ENCODE assay signal across 8 cellular contexts in genomic region chr5:124650960-124651662, GRCh38.
A peak's percentile ranks its signal among the peaks of the same experiment; 100 is the strongest.
DNase-seq lines count a peak whose midpoint lies in the region; ATAC-seq lines count a peak whose summit lies in the region.

No MANE protein-coding gene starts in this region.

- no peak for DNase-seq in activated CD4-positive, alpha-beta T cell treated with anti-CD3 and anti-CD28 coated beads, Interleukin-2, amount 10 ng/mL, durations not matched to agents 24 days and 14 days
- DNase-seq in activated CD4-positive, alpha-beta T cell treated with anti-CD3 and anti-CD28 coated beads, Interleukin-2, amount 50 U/mL, for 4 hours: no peak
- DNase-seq in cerebellum (ENCODE audit: low spot score) (peak; percentile 25), memory B cell (ENCODE audit: low spot score in 2 of 2) (no peak), NAMALWA (ENCODE audit: low spot score) (no peak), hippocampal formation (lab: John Stamatoyannopoulos, UW) (no peak)

- ATAC-seq in memory B cell (ENCODE audit: low read depth) (no peak), GM18498 (IDR thresholded peaks at IDR 0.05; ENCODE audit: unreplicated experiment) (no peak)

- H3K4me3 ChIP-seq in urinary bladder (ENCODE audit: low read depth, low read length): peak overlapping the region; percentile 42

- peaks cover 34% of the 10 kb centered on the region for H3K27me3 Mint-ChIP-seq in activated CD4-positive, alpha-beta T cell treated with anti-CD3 and anti-CD28 coated beads, Interleukin-2, amount 10 ng/mL, durations not matched to agents 24 days and 14 days
- peaks cover 5% of the 10 kb centered on the region for H3K27me3 Mint-ChIP-seq in memory B cell

- intact Hi-C loops in activated CD4-positive, alpha-beta T cell treated with anti-CD3 and anti-CD28 coated beads, Interleukin-2, amount 10 ng/mL, durations not matched to agents 24 days and 14 days (cut with micrococcal nuclease): no loop called here

- peaks cover 19% of the 10 kb centered on the region for H3K4me1 Mint-ChIP-seq in activated CD4-positive, alpha-beta T cell treated with anti-CD3 and anti-CD28 coated beads, Interleukin-2, amount 10 ng/mL, durations not matched to agents 24 days and 14 days
- peaks cover 41% of the 10 kb centered on the region for H3K4me1 Mint-ChIP-seq in memory B cell

- peaks cover 2% of the 10 kb centered on the region for H3K36me3 Mint-ChIP-seq in activated CD4-positive, alpha-beta T cell treated with anti-CD3 and anti-CD28 coated beads, Interleukin-2, amount 10 ng/mL, durations not matched to agents 24 days and 14 days (ENCODE audit: low read depth)
- H3K36me3 Mint-ChIP-seq in memory B cell: peaks cover 11% of the 10 kb centered on the region

- peaks cover 9% of the 10 kb centered on the region for H3K9me3 Mint-ChIP-seq in activated CD4-positive, alpha-beta T cell treated with anti-CD3 and anti-CD28 coated beads, Interleukin-2, amount 10 ng/mL, durations not matched to agents 24 days and 14 days
- H3K9me3 Mint-ChIP-seq in memory B cell: no peaks in the 10 kb centered on the region

- no peak overlapping the region for H3K27ac Mint-ChIP-seq in activated CD4-positive, alpha-beta T cell treated with anti-CD3 and anti-CD28 coated beads, Interleukin-2, amount 10 ng/mL, durations not matched to agents 24 days and 14 days
- peak overlapping the region; percentile 77 for H3K27ac Mint-ChIP-seq in memory B cell

- WGBS in urinary bladder: 20% methylated on average over 3 of the region's 3 CpGs

- no peak overlapping the region for H3K27ac ChIP-seq in urinary bladder (ENCODE audit: low read depth)

- H3K4me1 ChIP-seq in urinary bladder (ENCODE audit: insufficient read depth): peaks cover 1% of the 10 kb centered on the region

- H3K36me3 ChIP-seq in urinary bladder (ENCODE audit: insufficient read depth): no peaks in the 10 kb centered on the region

- peak overlapping the region; percentile 48 for H3K4me3 Mint-ChIP-seq in activated CD4-positive, alpha-beta T cell treated with anti-CD3 and anti-CD28 coated beads, Interleukin-2, amount 10 ng/mL, durations not matched to agents 24 days and 14 days
- H3K4me3 Mint-ChIP-seq in memory B cell: peak overlapping the region; percentile 92
